9 cellular contexts compared by ENCODE assay signal in genomic region chr18:23964282-23965238, GRCh38. TPM values are rescaled to one million over a fixed set of nuclear protein-coding genes. Genes with fewer than 3 reads are reported as not detected.
DNase-seq lines count a peak whose midpoint lies in the region; ATAC-seq and TF ChIP-seq lines count a peak whose summit lies in the region.
"Had no signal": no experiment of that assay in that cellular context is flagged by ENCODE, and none has a peak within 500 bp of the region (broad histone marks: within the 10 kb centered on the region; RNA-seq: fewer than 3 reads in every experiment).

No MANE protein-coding gene starts in this region.

- WGBS in liver, result 80% methylated on average over 11 of the region's 11 CpGs
- WGBS in psoas muscle, 3 donors, result 91 to 95% (median 93%) methylated on average over 10 to 11 of the region's 11 CpGs

- H3K27me3 Mint-ChIP-seq in activated T-cell treated with anti-CD3 and anti-CD28 coated beads, Interleukin-2, amount 50 U/mL, for 24 hours, result no peaks in the 10 kb centered on the region

- no peaks in the 10 kb centered on the region for H3K36me3 Mint-ChIP-seq in activated T-cell treated with anti-CD3 and anti-CD28 coated beads, Interleukin-2, amount 50 U/mL, for 24 hours (ENCODE audit: low read depth)

- peaks cover 55% of the 10 kb centered on the region for H3K4me1 Mint-ChIP-seq in activated T-cell treated with anti-CD3 and anti-CD28 coated beads, Interleukin-2, amount 50 U/mL, for 24 hours (ENCODE audit: low read depth)

- no peaks in the 10 kb centered on the region for H3K36me3 ChIP-seq in liver (ENCODE audit: control insufficient read depth in 4 of 4, insufficient read depth in 3 of 4, low read depth in 1 of 4, low read length in 3 of 4)
- H3K36me3 ChIP-seq in BE2C, result no peaks in the 10 kb centered on the region
- H3K36me3 ChIP-seq in psoas muscle (ENCODE audit: insufficient read depth in 1 of 2, low read depth in 1 of 2), result no peaks in the 10 kb centered on the region
- H3K36me3 ChIP-seq: BLaER1 had no signal

- peak overlapping the region; percentile 35 for H3K4me3 Mint-ChIP-seq in activated T-cell treated with anti-CD3 and anti-CD28 coated beads, Interleukin-2, amount 50 U/mL, for 24 hours

- TF ChIP-seq CTCF in liver (IDR thresholded peaks at IDR 0.05; ENCODE audit: low read depth, low read length, missing input control), result no peak
- TF ChIP-seq CTCF in BE2C (IDR thresholded peaks at IDR 0.05; ENCODE audit: low read depth, low read length), result no peak
- no peak for TF ChIP-seq CTCF in psoas muscle (IDR thresholded peaks at IDR 0.05)

- no peaks in the 10 kb centered on the region for H3K9me3 ChIP-seq in liver (ENCODE audit: control insufficient read depth in 4 of 4, low read length in 3 of 4)
- no peaks in the 10 kb centered on the region for H3K9me3 ChIP-seq in BE2C
- no peaks in the 10 kb centered on the region for H3K9me3 ChIP-seq in psoas muscle
- H3K9me3 ChIP-seq: BLaER1 had no signal

- H3K4me3 ChIP-seq in liver (ENCODE audit: low read depth in 1 of 3, low read length in 3 of 3), result no peak overlapping the region
- no peak overlapping the region for H3K4me3 ChIP-seq in BE2C (ENCODE audit: low read depth, low read length)
- H3K4me3 ChIP-seq in psoas muscle, result no peak overlapping the region
- H3K4me3 ChIP-seq: BLaER1 had no signal

- no peak overlapping the region for H3K9ac ChIP-seq in liver (ENCODE audit: low read depth in 1 of 2, low read length in 2 of 2)
- H3K9ac ChIP-seq: BLaER1 had no signal

- H3K27ac ChIP-seq in liver (ENCODE audit: low read depth in 1 of 2, low read length in 2 of 2) (peak overlapping the region; percentile 6 to 34), psoas muscle (no peak overlapping the region)
- H3K27ac ChIP-seq: BLaER1 had no signal

- ATAC-seq in psoas muscle, result no peak

- DNase-seq in activated gamma-delta T cell treated with Interleukin-2 at 50 U/mL for 16 hours (peak; percentile 45), activated gamma-delta T cell (lab: John Stamatoyannopoulos, UW) (no peak), NCI-H345 treated with DMSO at 0.1 percent for 48 hours (lab: John Stamatoyannopoulos, UW; ENCODE audit: unreplicated experiment) (no peak), BE2C (no peak), psoas muscle (no peak), amygdala (lab: John Stamatoyannopoulos, UW) (no peak)
- peak; percentile 64 for DNase-seq in activated T-cell treated with anti-CD3 and anti-CD28 coated beads, Interleukin-2, amount 50 U/mL, for 24 hours

- intact Hi-C loops in psoas muscle (cut with DNase I), result no loop called here

- H3K4me1 ChIP-seq in liver (ENCODE audit: control insufficient read depth in 4 of 4, insufficient read depth in 4 of 4, low read length in 3 of 4) (peaks cover 5 to 24% (median 21%) of the 10 kb centered on the region in 4 donors), BE2C (no peaks in the 10 kb centered on the region), psoas muscle (no peaks in the 10 kb centered on the region)

- H3K27me3 ChIP-seq in liver (ENCODE audit: control insufficient read depth in 4 of 4, insufficient read depth in 4 of 4, low read length in 3 of 4), result no peaks in the 10 kb centered on the region
- H3K27me3 ChIP-seq in BE2C, result no peaks in the 10 kb centered on the region
- H3K27me3 ChIP-seq in psoas muscle (ENCODE audit: insufficient read depth in 3 of 3, low read length in 2 of 3), result no peaks in the 10 kb centered on the region
- H3K27me3 ChIP-seq: BLaER1 had no signal

- H3K9me3 Mint-ChIP-seq in activated T-cell treated with anti-CD3 and anti-CD28 coated beads, Interleukin-2, amount 50 U/mL, for 24 hours, result no peaks in the 10 kb centered on the region

- no peak for TF ChIP-seq RAD21 in liver (IDR thresholded peaks at IDR 0.05)

- peak overlapping the region; percentile 84 for H3K27ac Mint-ChIP-seq in activated T-cell treated with anti-CD3 and anti-CD28 coated beads, Interleukin-2, amount 50 U/mL, for 24 hours

TF ChIP-seq in liver, 16 proteins besides CTCF, POLR2A, EP300 and RAD21:
- TF ChIP-seq MAX (IDR thresholded peaks at IDR 0.05), result no peak
- TF ChIP-seq GABPA (IDR thresholded peaks at IDR 0.05 in 1 of 2, conservative IDR thresholded peaks at IDR 0.05 in 1 of 2), result peak in 1 of 2 donors; percentile 45
- no peak for TF ChIP-seq FOXA1 (IDR thresholded peaks at IDR 0.05)
- peak in 1 of 2 donors; percentile 7 for TF ChIP-seq RXRA (IDR thresholded peaks at IDR 0.05)
- TF ChIP-seq YY1 (IDR thresholded peaks at IDR 0.05), result peak; percentile 7
- no peak for TF ChIP-seq HNF4G (IDR thresholded peaks at IDR 0.05)
TF ChIP-seq in liver: peak in this region for 3.

RNA-seq across cellular contexts. Expression of gene TTC39C, which starts 50.0 kb away (rescaled TPM):
- total RNA-seq in liver (10 to 100 TPM; 22.8 to 55.1 TPM), psoas muscle (1 to 10 TPM; 1.2 to 2.4 (median 1.7) TPM)
- polyA plus RNA-seq in liver (10 to 100 TPM; 35.3 to 41.9 TPM), psoas muscle (1 to 10 TPM in 1 of 3 donors, under 1 TPM in 2; 0.48 to 1.1 (median 0.51) TPM)
- polyA plus RNA-seq in BE2C (2012; ENCODE audit: insufficient read depth, insufficient read length, low read depth), result 5.4 TPM

Comparison
In these comparisons a context has a peak if more than half of its experiments do, and no peak if none do; other contexts are left out.
1. DNase-seq: peak in activated gamma-delta T cell treated with Interleukin-2 at 50 U/mL for 16 hours (single experiment) and activated T-cell treated with anti-CD3 and anti-CD28 coated beads, Interleukin-2, amount 50 U/mL, for 24 hours (single experiment); none in activated gamma-delta T cell (single experiment), NCI-H345 treated with DMSO at 0.1 percent for 48 hours (single experiment), BE2C (single experiment), psoas muscle (0 of 2) and amygdala (0 of 56).
2. RNA of gene TTC39C, which starts 50.0 kb away (total RNA-seq): 22.8 to 55.1 TPM in liver; 1.2 to 2.4 TPM in psoas muscle; every median in the first group is over 4 times any median in the second.